ENCODE assay signal across 8 cellular contexts in genomic region chr2:189751080-189751658, GRCh38. TPM values are rescaled to one million over a fixed set of nuclear protein-coding genes. Genes with fewer than 3 reads are reported as not detected.
DNase-seq lines count a peak whose midpoint lies in the region; ATAC-seq and TF ChIP-seq lines count a peak whose summit lies in the region.

No MANE protein-coding gene starts in this region.

- in situ Hi-C loops in gastrocnemius medialis (cut with MboI; ENCODE audit: low sequenced_read_pairs in 4 of 4), result no loop called here

- no peaks in the 10 kb centered on the region for H3K27me3 ChIP-seq in gastrocnemius medialis

- TF ChIP-seq CTCF in gastrocnemius medialis (IDR thresholded peaks at IDR 0.05 in 4 of 5, conservative IDR thresholded peaks at IDR 0.05 in 1 of 5), result peak; percentile 21 to 56 (median 34)

- intact Hi-C loops in gastrocnemius medialis (cut with DNase I; ENCODE audit: low total_unique reads), result loop anchor here (5.0 kb wide), 1 partner anchor 316 kb away; no protein-coding TSS in a partner anchor

- no peak overlapping the region for H3K4me3 ChIP-seq in gastrocnemius medialis

- TF ChIP-seq POLR2A in gastrocnemius medialis (IDR thresholded peaks at IDR 0.05), result no peak

- H3K36me3 ChIP-seq in gastrocnemius medialis, result peaks cover 2 to 53% of the 10 kb centered on the region in 2 donors

- no peak overlapping the region for H3K27ac ChIP-seq in gastrocnemius medialis

- DNase-seq in NCI-H2107 treated with DMSO at 0.1 percent for 48 hours (lab: John Stamatoyannopoulos, UW; ENCODE audit: unreplicated experiment) (peak; percentile 31), NCI-H2107 (lab: John Stamatoyannopoulos, UW) (no peak), MV-4-11 (lab: John Stamatoyannopoulos, UW) (peak; percentile 35), fibroblast of the conjunctiva (ENCODE audit: low read depth) (peak; percentile 10), gastrocnemius medialis (no peak), GM19238 (ENCODE audit: insufficient read length, low spot score) (no peak)
- DNase-seq in activated CD4-positive, alpha-beta T cell treated with anti-CD3 and anti-CD28 coated beads, Interleukin-2, amount 50 U/mL, for 48 hours, result peak; percentile 36 to 49

- ATAC-seq in GM19395 (IDR thresholded peaks at IDR 0.05; ENCODE audit: unreplicated experiment), result peak; percentile 76
- ATAC-seq in gastrocnemius medialis, result no peak

- H3K4me1 ChIP-seq in gastrocnemius medialis, result no peaks in the 10 kb centered on the region

- H3K9me3 ChIP-seq in gastrocnemius medialis, result no peaks in the 10 kb centered on the region

RNA-seq across cellular contexts. Expression of gene OSGEPL1, which starts 11.4 kb away (rescaled TPM):
- total RNA-seq in gastrocnemius medialis, result 10 to 100 TPM in 1 of 4 donors, 1 to 10 TPM in 3; 2.1 to 15.6 (median 6.5) TPM

RNA-seq across cellular contexts. Expression of gene ORMDL1, which starts 33.0 kb away (rescaled TPM):
- total RNA-seq in gastrocnemius medialis, result 10 to 100 TPM; 13.3 to 38.9 (median 23.7) TPM

RNA-seq across cellular contexts. Expression of gene PMS1, which starts 33.1 kb away (rescaled TPM):
- 10 to 100 TPM in 1 of 4 donors, 1 to 10 TPM in 3; 6.9 to 12.0 (median 8.8) TPM for total RNA-seq in gastrocnemius medialis

Comparison
In these comparisons a context has a peak if more than half of its experiments do, and no peak if none do; other contexts are left out.
1. DNase-seq: peak in NCI-H2107 treated with DMSO at 0.1 percent for 48 hours (single experiment), MV-4-11 (single experiment), activated CD4-positive, alpha-beta T cell treated with anti-CD3 and anti-CD28 coated beads, Interleukin-2, amount 50 U/mL, for 48 hours (2 of 2) and fibroblast of the conjunctiva (single experiment); none in NCI-H2107 (single experiment), gastrocnemius medialis (0 of 2) and GM19238 (single experiment).